1 cellular context compared by ENCODE assay signal in the genomic region with DNA sequence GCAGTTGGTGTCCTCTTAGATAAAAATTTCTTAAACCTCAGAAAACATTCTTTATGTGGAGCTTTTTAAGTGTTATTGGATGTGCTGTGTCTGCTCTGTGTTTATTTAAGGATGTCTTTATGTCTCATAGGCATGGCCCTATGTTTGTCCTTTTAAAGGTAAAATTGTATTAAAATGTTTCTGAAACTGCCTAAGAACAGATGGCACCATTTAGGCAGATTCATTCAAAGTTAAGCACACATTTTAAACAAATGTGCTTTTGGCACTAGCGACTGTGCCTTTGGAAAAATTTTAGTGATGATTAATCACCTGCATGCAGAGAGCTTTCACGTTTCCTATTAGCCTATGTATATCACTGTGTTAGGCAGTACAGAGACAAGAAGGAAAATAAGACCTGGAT.
A peak's percentile ranks its signal among the peaks of the same experiment; 100 is the strongest.
TF ChIP-seq lines count a peak whose summit lies in the region.

No MANE protein-coding gene starts in this region.

TF ChIP-seq in SK-N-SH, 30 proteins besides CTCF, POLR2A, EP300 and RAD21 (continued from another document):
- TF ChIP-seq RXRA (IDR thresholded peaks at IDR 0.05; ENCODE audit: borderline replicate concordance, low read depth), result no peak
- peak; percentile 57; the same call in 1 of the 2 replicates for TF ChIP-seq RCOR1 (IDR thresholded peaks at IDR 0.05; ENCODE audit: low read length)
- no peak for TF ChIP-seq CHD2 (IDR thresholded peaks at IDR 0.05; ENCODE audit: low read length, partially characterized antibody)
- TF ChIP-seq, protein P1, sequence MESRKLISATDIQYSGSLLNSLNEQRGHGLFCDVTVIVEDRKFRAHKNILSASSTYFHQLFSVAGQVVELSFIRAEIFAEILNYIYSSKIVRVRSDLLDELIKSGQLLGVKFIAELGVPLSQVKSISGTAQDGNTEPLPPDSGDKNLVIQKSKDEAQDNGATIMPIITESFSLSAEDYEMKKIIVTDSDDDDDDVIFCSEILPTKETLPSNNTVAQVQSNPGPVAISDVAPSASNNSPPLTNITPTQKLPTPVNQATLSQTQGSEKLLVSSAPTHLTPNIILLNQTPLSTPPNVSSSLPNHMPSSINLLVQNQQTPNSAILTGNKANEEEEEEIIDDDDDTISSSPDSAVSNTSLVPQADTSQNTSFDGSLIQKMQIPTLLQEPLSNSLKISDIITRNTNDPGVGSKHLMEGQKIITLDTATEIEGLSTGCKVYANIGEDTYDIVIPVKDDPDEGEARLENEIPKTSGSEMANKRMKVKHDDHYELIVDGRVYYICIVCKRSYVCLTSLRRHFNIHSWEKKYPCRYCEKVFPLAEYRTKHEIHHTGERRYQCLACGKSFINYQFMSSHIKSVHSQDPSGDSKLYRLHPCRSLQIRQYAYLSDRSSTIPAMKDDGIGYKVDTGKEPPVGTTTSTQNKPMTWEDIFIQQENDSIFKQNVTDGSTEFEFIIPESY (IDR thresholded peaks at IDR 0.05; ENCODE audit: borderline replicate concordance, low read depth), result no peak
- no peak for TF ChIP-seq NRF1 (IDR thresholded peaks at IDR 0.05; ENCODE audit: low read depth, low read length)
- TF ChIP-seq FOSL2 (IDR thresholded peaks at IDR 0.05; ENCODE audit: borderline replicate concordance, low read depth), result no peak
- TF ChIP-seq FOXM1 (IDR thresholded peaks at IDR 0.05; ENCODE audit: low read depth), result no peak
- TF ChIP-seq SIN3A (IDR thresholded peaks at IDR 0.05; ENCODE audit: borderline replicate concordance, low read depth, low read length), result no peak
- no peak for TF ChIP-seq MXI1 (IDR thresholded peaks at IDR 0.05; ENCODE audit: low read depth, low read length)
- TF ChIP-seq TEAD4 (IDR thresholded peaks at IDR 0.05; ENCODE audit: borderline replicate concordance, insufficient read depth), result no peak
